ENCODE assay signal across 12 cellular contexts in the genomic region with DNA sequence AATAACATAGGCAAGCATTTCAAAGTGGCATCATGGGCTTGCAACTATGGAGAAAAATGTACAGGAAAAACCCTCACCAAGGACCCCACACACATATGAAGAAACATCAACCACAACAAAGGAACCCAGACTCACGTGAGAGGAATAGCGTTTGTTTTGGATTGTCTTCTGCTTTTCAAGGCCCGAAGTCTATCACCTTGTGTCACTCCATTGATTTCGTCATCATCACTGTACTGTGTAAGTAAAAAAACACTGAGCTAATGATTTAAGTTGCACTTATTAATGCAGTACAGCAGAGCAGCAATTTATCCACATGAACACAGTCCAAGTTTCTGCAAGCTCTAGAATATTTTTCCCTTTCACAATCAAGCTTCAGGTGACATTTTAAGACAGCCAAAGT.
A peak's percentile ranks its signal among the peaks of the same experiment; 100 is the strongest.
DNase-seq lines count a peak whose midpoint lies in the region; ATAC-seq and TF ChIP-seq lines count a peak whose summit lies in the region.
"Had no signal": no experiment of that assay in that cellular context is flagged by ENCODE, and none has a peak within 500 bp of the region (broad histone marks: within the 10 kb centered on the region; RNA-seq: fewer than 3 reads in every experiment).

No MANE protein-coding gene starts in this region.

- peaks cover 0 to 22% (median 0%) of the 10 kb centered on the region in 9 donors for H3K4me1 ChIP-seq in heart right ventricle
- H3K4me1 ChIP-seq in thyroid gland, result peaks cover 10 to 32% of the 10 kb centered on the region in 2 donors
- H3K4me1 ChIP-seq in lower lobe of right lung, result no peaks in the 10 kb centered on the region

- WGBS in heart right ventricle, 2 donors, result 82 to 83% methylated on average over 4 of the region's 4 CpGs
- 43 to 51% methylated on average over 4 of the region's 4 CpGs for WGBS in thyroid gland, 2 donors

- no peak overlapping the region for H3K4me3 ChIP-seq in heart right ventricle
- H3K4me3 ChIP-seq in thyroid gland (replicated peaks in 1 of 3), result no peak overlapping the region
- no peak overlapping the region for H3K4me3 ChIP-seq in lower lobe of right lung

- H3K9me3 ChIP-seq in heart right ventricle (no peaks in the 10 kb centered on the region), thyroid gland (no peaks in the 10 kb centered on the region), lower lobe of right lung (no peaks in the 10 kb centered on the region)

- H3K27ac ChIP-seq in heart right ventricle (peak overlapping the region in 7 of 10 donors; percentile 29 to 81 (median 65)), cingulate gyrus (ENCODE audit: low read depth, low read length) (peak overlapping the region; percentile 63), thyroid gland (peak overlapping the region; percentile 36 to 69 (median 60)), lower lobe of right lung (no peak overlapping the region)

- intact Hi-C loops in heart right ventricle (cut with DNase I) (no loop called here), cardiac septum (cut with DNase I) (no loop called here), thyroid gland (cut with DNase I) (no loop called here), lower lobe of right lung (cut with DNase I) (no loop called here)

- no peak for ATAC-seq in heart right ventricle
- no peak for ATAC-seq in lower lobe of right lung
- ATAC-seq: SK-N-SH treated with all-trans-retinoic acid at 6 μM for 48 hours had no signal

- DNase-seq in heart right ventricle (no peak), cardiac septum (ENCODE audit: low spot score) (no peak), NOMO-1 treated with dmso at 0.1 percent for 144 hours (lab: John Stamatoyannopoulos, UW; ENCODE audit: unreplicated experiment) (peak; percentile 43), thyroid gland (no peak), lower lobe of right lung (no peak), NCI-H2029 (lab: John Stamatoyannopoulos, UW) (no peak)
- DNase-seq in stimulated activated CD4-positive, alpha-beta T cell treated with anti-CD3 and anti-CD28 coated beads, Interleukin-2, amount 100 ng/mL, for 24 hours, result no peak
- DNase-seq: activated CD4-positive, alpha-beta memory T cell treated with anti-CD3 and anti-CD28 coated beads for 36 hours; kidney glomerular epithelial cell; NCI-H510A had no signal

- no peak for TF ChIP-seq POLR2A in thyroid gland (IDR thresholded peaks at IDR 0.05)

- H3K36me3 ChIP-seq in heart right ventricle (peaks cover 0 to 58% (median 0%) of the 10 kb centered on the region in 9 donors), thyroid gland (no peaks in the 10 kb centered on the region), lower lobe of right lung (no peaks in the 10 kb centered on the region)

- TF ChIP-seq CTCF in heart right ventricle (IDR thresholded peaks at IDR 0.05) (no peak), thyroid gland (IDR thresholded peaks at IDR 0.05) (no peak), lower lobe of right lung (IDR thresholded peaks at IDR 0.05) (no peak)

- H3K27me3 ChIP-seq in heart right ventricle (no peaks in the 10 kb centered on the region), thyroid gland (no peaks in the 10 kb centered on the region), lower lobe of right lung (ENCODE audit: low read depth) (no peaks in the 10 kb centered on the region)
